ENCODE assay signal across 25 cellular contexts in genomic region chr2:145166716-145167115, GRCh38.
"Had no signal": no experiment of that assay in that cellular context is flagged by ENCODE, and none has a peak within 500 bp of the region (broad histone marks: within the 10 kb centered on the region; RNA-seq: fewer than 3 reads in every experiment).

No MANE protein-coding gene starts in this region.

- H3K4me3 ChIP-seq: esophagus squamous epithelium, left ventricle myocardium inferior, pancreas, prostate gland, smooth muscle cell, uterus had no signal

- H3K36me3 ChIP-seq: esophagus squamous epithelium, left ventricle myocardium inferior, pancreas, prostate gland, uterus had no signal

- H3K27ac ChIP-seq: epithelial cell of prostate, esophagus squamous epithelium, left ventricle myocardium inferior, pancreas, prostate gland had no signal

- DNase-seq: activated CD4-positive, alpha-beta T cell treated with anti-CD3 and anti-CD28 coated beads for 36 hours; activated CD4-positive, CD25-positive, alpha-beta regulatory T cell; activated CD8-positive, alpha-beta memory T cell treated with anti-CD3 and anti-CD28 coated beads, Interleukin-2, amount 10 ng/mL, durations not matched to agents 7 days and 5 days; activated CD8-positive, alpha-beta T cell treated with anti-CD3 and anti-CD28 coated beads, Interleukin-2, amount 10 ng/mL, durations not matched to agents 7 days and 5 days; activated naive CD8-positive, alpha-beta T cell treated with anti-CD3 and anti-CD28 coated beads, Interleukin-2, amount 50 U/mL, for 24 hours; activated T-cell treated with anti-CD3 and anti-CD28 coated beads, Interleukin-2, amount 50 U/mL, for 48 hours; effector CD8-positive, alpha-beta T cell; esophagus squamous epithelium; islet precursor cell; left ventricle myocardium inferior; mammary epithelial cell; naive B cell; nucleus accumbens; pancreas; retina; stimulated activated CD4-positive, alpha-beta T cell treated with anti-CD3 and anti-CD28 coated beads, Interleukin-1b, Interleukin-23, amount 100 ng/mL, for 48 hours; stimulated activated CD4-positive, alpha-beta T cell treated with anti-CD3 and anti-CD28 coated beads, Interleukin-4, amount 100 ng/mL, for 4 hours; stimulated activated CD8-positive, alpha-beta memory T cell treated with anti-CD3 and anti-CD28 coated beads, Interleukin-4, amount 100 ng/mL, for 48 hours; stimulated activated naive CD8-positive, alpha-beta T cell treated with anti-CD3 and anti-CD28 coated beads, Interleukin-15, amount 100 ng/mL, for 72 hours; substantia nigra; T-helper 2 cell; uterus had no signal

- H3K4me2 ChIP-seq: smooth muscle cell had no signal

- H3K27me3 ChIP-seq: esophagus squamous epithelium, pancreas, uterus had no signal

- H3K9me3 ChIP-seq: esophagus squamous epithelium, left ventricle myocardium inferior, pancreas, prostate gland, uterus had no signal

- H3K4me1 ChIP-seq: esophagus squamous epithelium, left ventricle myocardium inferior, pancreas, prostate gland, uterus had no signal
